12 cellular contexts compared by ENCODE assay signal in genomic region chr4:98653890-98654867, GRCh38. TPM values are rescaled to one million over a fixed set of nuclear protein-coding genes. Genes with fewer than 3 reads are reported as not detected.
DNase-seq lines count a peak whose midpoint lies in the region; ATAC-seq and TF ChIP-seq lines count a peak whose summit lies in the region.
"Had no signal": no experiment of that assay in that cellular context is flagged by ENCODE, and none has a peak within 500 bp of the region (broad histone marks: within the 10 kb centered on the region; RNA-seq: fewer than 3 reads in every experiment).

No MANE protein-coding gene starts in this region.

- 49% methylated on average over 3 of the region's 5 CpGs for WGBS in mesenchymal stem cell

- H3K23ac ChIP-seq in mesenchymal stem cell (ENCODE audit: low read length in 2 of 2), result no peak overlapping the region

- peak overlapping the region in 1 of 2 experiments; percentile 69 for H2BK12ac ChIP-seq in mesenchymal stem cell (ENCODE audit: low read length in 2 of 2)

- H2AK5ac ChIP-seq in mesenchymal stem cell (ENCODE audit: low read length, severe bottlenecking), result peak overlapping the region; percentile 61

- H3K14ac ChIP-seq in mesenchymal stem cell (ENCODE audit: low read length in 2 of 2), result no peak overlapping the region

- H3K27ac Mint-ChIP-seq in activated naive CD8-positive, alpha-beta T cell treated with anti-CD3 and anti-CD28 coated beads, Interleukin-2, amount 50 U/mL, for 24 hours, result no peak overlapping the region

- H3K79me1 ChIP-seq in mesenchymal stem cell (replicated peaks; ENCODE audit: low read length, poor library complexity, severe bottlenecking), result peaks cover 5% of the 10 kb centered on the region

- peak overlapping the region; percentile 73 for H3K27ac ChIP-seq in mesenchymal stem cell (ENCODE audit: low read length, poor library complexity, severe bottlenecking)
- H3K27ac ChIP-seq in colonic mucosa, result no peak overlapping the region
- H3K27ac ChIP-seq: BLaER1 treated with 17β-estradiol and CSF1 and Interleukin-3, amounts not matched to agents 10 nM and 100 nM; pancreas had no signal

- TF ChIP-seq CTCF in cardiac fibroblast (IDR thresholded peaks at IDR 0.05; ENCODE audit: low read depth, low read length), result no peak
- no peak for TF ChIP-seq CTCF in colonic mucosa (IDR thresholded peaks at IDR 0.05)

- no peak for ATAC-seq in activated naive CD8-positive, alpha-beta T cell treated with anti-CD3 and anti-CD28 coated beads, Interleukin-2, amount 50 U/mL, for 24 hours
- ATAC-seq in GM21619 (IDR thresholded peaks at IDR 0.05; ENCODE audit: unreplicated experiment), result no peak
- no peak for ATAC-seq in HG02642 (IDR thresholded peaks at IDR 0.05; ENCODE audit: poor library complexity, unreplicated experiment)
- ATAC-seq: pancreas had no signal

- H3K4me2 ChIP-seq in mesenchymal stem cell (ENCODE audit: low read length, poor library complexity, severe bottlenecking), result peak overlapping the region; percentile 36
- H3K4me2 ChIP-seq: BLaER1 treated with 17β-estradiol and CSF1 and Interleukin-3, amounts not matched to agents 10 nM and 100 nM had no signal

- peaks cover 45% of the 10 kb centered on the region for H3K4me1 Mint-ChIP-seq in activated naive CD8-positive, alpha-beta T cell treated with anti-CD3 and anti-CD28 coated beads, Interleukin-2, amount 50 U/mL, for 24 hours

- H2BK120ac ChIP-seq in mesenchymal stem cell (ENCODE audit: low read depth, low read length), result no peak overlapping the region

- H3K4me1 ChIP-seq in mesenchymal stem cell (ENCODE audit: control insufficient read depth, insufficient read depth, low read depth, low read length) (peaks cover 4% of the 10 kb centered on the region), colonic mucosa (no peaks in the 10 kb centered on the region)
- H3K4me1 ChIP-seq: BLaER1 treated with 17β-estradiol and CSF1 and Interleukin-3, amounts not matched to agents 10 nM and 100 nM had no signal

- H3K9ac ChIP-seq in mesenchymal stem cell (ENCODE audit: low read length) (peak overlapping the region; percentile 93), colonic mucosa (ENCODE audit: low read depth in 2 of 2, low read length in 2 of 2) (no peak overlapping the region)
- H3K9ac ChIP-seq: BLaER1 treated with 17β-estradiol and CSF1 and Interleukin-3, amounts not matched to agents 10 nM and 100 nM had no signal

- no peak overlapping the region for H2BK5ac ChIP-seq in mesenchymal stem cell (ENCODE audit: low read depth, low read length, poor library complexity, severe bottlenecking)

- no peak overlapping the region for H2AFZ ChIP-seq in mesenchymal stem cell (ENCODE audit: low read depth, low read length)

- no peaks in the 10 kb centered on the region for H3K27me3 ChIP-seq in MG63
- H3K27me3 ChIP-seq in mesenchymal stem cell (ENCODE audit: control insufficient read depth in 1 of 2, insufficient read depth in 1 of 2, low read length in 2 of 2), result no peaks in the 10 kb centered on the region
- H3K27me3 ChIP-seq in colonic mucosa, result no peaks in the 10 kb centered on the region
- H3K27me3 ChIP-seq: BLaER1 treated with 17β-estradiol and CSF1 and Interleukin-3, amounts not matched to agents 10 nM and 100 nM; pancreas had no signal

- intact Hi-C loops in colonic mucosa (cut with DNase I), result no loop called here

- no peaks in the 10 kb centered on the region for H3K27me3 Mint-ChIP-seq in activated naive CD8-positive, alpha-beta T cell treated with anti-CD3 and anti-CD28 coated beads, Interleukin-2, amount 50 U/mL, for 24 hours
- H3K27me3 Mint-ChIP-seq: central memory CD8-positive, alpha-beta T cell had no signal

- H3K9me3 ChIP-seq in MG63 (peaks cover 5% of the 10 kb centered on the region; the same call in 1 of the 2 replicates), mesenchymal stem cell (ENCODE audit: control insufficient read depth, low read length) (peaks cover 13% of the 10 kb centered on the region), colonic mucosa (no peaks in the 10 kb centered on the region)
- H3K9me3 ChIP-seq: pancreas had no signal

- peaks cover 9% of the 10 kb centered on the region for H3K36me3 ChIP-seq in MG63
- no peaks in the 10 kb centered on the region for H3K36me3 ChIP-seq in mesenchymal stem cell (ENCODE audit: control insufficient read depth in 1 of 2, insufficient read depth in 2 of 2, low read depth in 1 of 2, low read length in 2 of 2)
- H3K36me3 ChIP-seq in colonic mucosa, result no peaks in the 10 kb centered on the region
- H3K36me3 ChIP-seq: BLaER1 treated with 17β-estradiol and CSF1 and Interleukin-3, amounts not matched to agents 10 nM and 100 nM; pancreas had no signal

- H4K8ac ChIP-seq in mesenchymal stem cell (ENCODE audit: low read length), result no peak overlapping the region

- no peak overlapping the region for H4K91ac ChIP-seq in mesenchymal stem cell (ENCODE audit: low read length)

- H3K9me3 Mint-ChIP-seq in activated naive CD8-positive, alpha-beta T cell treated with anti-CD3 and anti-CD28 coated beads, Interleukin-2, amount 50 U/mL, for 24 hours, result peaks cover 4% of the 10 kb centered on the region
- H3K9me3 Mint-ChIP-seq: central memory CD8-positive, alpha-beta T cell had no signal

- no peak overlapping the region for H3K18ac ChIP-seq in mesenchymal stem cell (ENCODE audit: low read depth in 1 of 2, low read length in 2 of 2)

- peaks cover 10% of the 10 kb centered on the region for H3K36me3 Mint-ChIP-seq in activated naive CD8-positive, alpha-beta T cell treated with anti-CD3 and anti-CD28 coated beads, Interleukin-2, amount 50 U/mL, for 24 hours (ENCODE audit: low read depth)

- no peak overlapping the region for H2BK15ac ChIP-seq in mesenchymal stem cell (ENCODE audit: low read depth, poor library complexity, severe bottlenecking)

- DNase-seq in AG08395 (ENCODE audit: low spot score), result peak; percentile 67
- peak; percentile 91 for DNase-seq in MG63
- peak; percentile 88 to 95 for DNase-seq in cardiac fibroblast (ENCODE audit: low read depth in 2 of 2)
- DNase-seq in mesenchymal stem cell, result peak; percentile 46
- DNase-seq in colonic mucosa, result no peak
- DNase-seq in activated naive CD8-positive, alpha-beta T cell treated with anti-CD3 and anti-CD28 coated beads, Interleukin-2, amount 50 U/mL, for 24 hours, result no peak
- DNase-seq: NCI-H2081, pancreas had no signal

- H3K4me3 Mint-ChIP-seq in activated naive CD8-positive, alpha-beta T cell treated with anti-CD3 and anti-CD28 coated beads, Interleukin-2, amount 50 U/mL, for 24 hours, result no peak overlapping the region
- H3K4me3 Mint-ChIP-seq: central memory CD8-positive, alpha-beta T cell had no signal

- H3K4me3 ChIP-seq in MG63, result no peak overlapping the region; the same call in 1 of the 2 replicates
- peak overlapping the region in 1 of 2 donors; percentile 15 for H3K4me3 ChIP-seq in cardiac fibroblast (replicated peaks in 1 of 2; ENCODE audit: low read depth in 2 of 2, low read length in 2 of 2)
- peak overlapping the region in 1 of 2 experiments; percentile 97 for H3K4me3 ChIP-seq in mesenchymal stem cell (ENCODE audit: insufficient read depth in 1 of 2, low read depth in 1 of 2, low read length in 2 of 2)
- no peak overlapping the region for H3K4me3 ChIP-seq in colonic mucosa
- H3K4me3 ChIP-seq: BLaER1 treated with 17β-estradiol and CSF1 and Interleukin-3, amounts not matched to agents 10 nM and 100 nM; pancreas had no signal

- H3K4ac ChIP-seq in mesenchymal stem cell (ENCODE audit: low read depth in 1 of 2, low read length in 2 of 2), result peak overlapping the region in 1 of 2 experiments; percentile 74

RNA-seq across cellular contexts. Expression of gene TSPAN5, which starts 4.2 kb away (rescaled TPM):
- total RNA-seq in MG63 (2014; rRNA removed; shearing (Covaris generic); ENCODE audit: low replicate concordance), result 2.7 and 12.6 TPM in 2 replicates
- 20.4 TPM for polyA plus RNA-seq in mesenchymal stem cell (2013, experiment 1 of 2)
- 22.2 TPM for polyA plus RNA-seq in mesenchymal stem cell (2013, experiment 2 of 2)
- 1 to 10 TPM; 5.3 to 5.6 TPM for total RNA-seq in colonic mucosa

Comparison
In these comparisons a context has a peak if more than half of its experiments do, and no peak if none do; other contexts are left out.
1. DNase-seq: peak in AG08395 (single experiment), MG63 (single experiment), cardiac fibroblast (2 of 2) and mesenchymal stem cell (single experiment); none in colonic mucosa (single experiment) and activated naive CD8-positive, alpha-beta T cell treated with anti-CD3 and anti-CD28 coated beads, Interleukin-2, amount 50 U/mL, for 24 hours (single experiment).